In the genomic region with DNA sequence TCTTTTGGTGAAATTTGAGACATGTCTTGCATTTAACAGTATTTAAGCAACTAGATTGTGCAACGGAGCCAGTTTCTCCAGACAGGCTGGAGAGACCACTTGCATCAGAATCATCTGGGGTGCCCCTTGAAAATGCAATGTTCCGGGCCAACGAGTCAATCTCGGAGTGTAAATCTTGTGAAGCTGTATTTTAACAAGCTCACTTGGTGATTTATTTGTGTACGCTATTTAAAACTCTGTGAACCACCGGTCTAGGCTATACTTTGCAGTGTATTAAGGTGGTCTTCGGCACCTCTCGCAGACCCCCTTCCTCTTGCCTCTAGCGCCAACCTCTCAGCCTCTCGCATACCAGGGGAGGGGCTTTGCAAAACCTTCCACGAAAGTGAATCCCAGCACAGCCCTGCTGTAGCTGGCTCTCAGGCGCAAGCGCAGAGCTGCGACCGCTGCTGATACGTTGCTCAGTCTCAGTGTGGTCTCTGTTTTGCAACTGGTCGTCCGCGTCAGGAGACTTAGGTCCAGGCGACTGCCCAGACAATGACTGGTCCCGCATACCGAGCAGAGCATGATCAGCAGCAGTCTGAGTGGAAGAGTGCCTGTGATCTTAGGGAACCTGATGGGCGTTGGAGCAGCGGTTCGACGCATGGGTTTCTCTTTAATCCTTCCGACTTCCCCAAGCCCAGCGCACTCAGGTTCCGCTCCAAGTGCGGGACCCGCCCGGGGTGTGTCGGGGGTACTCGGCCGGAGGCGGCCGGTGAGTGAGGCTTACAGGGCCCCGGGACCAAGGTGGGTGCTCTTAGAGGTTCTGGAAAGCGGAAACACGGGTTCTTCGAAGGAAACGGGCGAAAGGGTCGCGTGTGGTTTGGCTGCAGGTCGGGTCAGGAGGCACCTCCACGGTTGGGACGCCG, we compare ENCODE assay signal across 8 cellular contexts.
DNase-seq lines count a peak whose midpoint lies in the region; ATAC-seq and TF ChIP-seq lines count a peak whose summit lies in the region.

A gene (plus strand): TSS at position 467 of the 905 bp plus-strand sequence. CDS start 11,612 bp downstream, outside the sequence.

- TF ChIP-seq POLR2A in GM18526 (IDR thresholded peaks at IDR 0.05; ENCODE audit: extremely low read depth, insufficient read length), result peak; percentile 83

- in situ Hi-C loops in ACHN (cut with HindIII; ENCODE audit: low pct_ligation_motif_present, low pct_unique_long_range_greater_than_20kb, low sequenced_read_pairs), result no loop called here

- no peaks in the 10 kb centered on the region for H3K27me3 ChIP-seq in layer of hippocampus (ENCODE audit: control insufficient read depth, insufficient read depth, low read length)

- peak; percentile 64 for DNase-seq in ACHN
- peak; percentile 93 for DNase-seq in NCI-H2227 (lab: John Stamatoyannopoulos, UW; ENCODE audit: unreplicated experiment)
- DNase-seq in activated CD4-positive, alpha-beta T cell treated with anti-CD3 and anti-CD28 coated beads for 1 hour, result peak; percentile 52
- peak; percentile 63 to 65 for DNase-seq in stimulated activated CD4-positive, alpha-beta T cell treated with anti-CD3 and anti-CD28 coated beads, Interleukin-1b, Interleukin-23, amount 100 ng/mL, for 4 hours (ENCODE audit: low read depth in 2 of 2)

- ATAC-seq in HG03095 (IDR thresholded peaks at IDR 0.05; ENCODE audit: unreplicated experiment), result peak; percentile 90

- H3K27ac ChIP-seq in cingulate gyrus (ENCODE audit: low read depth, low read length) (peak within 1 kb of the TSS; percentile 88), layer of hippocampus (ENCODE audit: low read depth, low read length) (peak within 1 kb of the TSS; percentile 75)

Comparison
In these comparisons a context has a peak if more than half of its experiments do, and no peak if none do; other contexts are left out.
1. Peak in every context shown above with its lines: DNase-seq, ATAC-seq and H3K27ac ChIP-seq.